Comparison of ENCODE assay signal across 8 cellular contexts in the genomic region with DNA sequence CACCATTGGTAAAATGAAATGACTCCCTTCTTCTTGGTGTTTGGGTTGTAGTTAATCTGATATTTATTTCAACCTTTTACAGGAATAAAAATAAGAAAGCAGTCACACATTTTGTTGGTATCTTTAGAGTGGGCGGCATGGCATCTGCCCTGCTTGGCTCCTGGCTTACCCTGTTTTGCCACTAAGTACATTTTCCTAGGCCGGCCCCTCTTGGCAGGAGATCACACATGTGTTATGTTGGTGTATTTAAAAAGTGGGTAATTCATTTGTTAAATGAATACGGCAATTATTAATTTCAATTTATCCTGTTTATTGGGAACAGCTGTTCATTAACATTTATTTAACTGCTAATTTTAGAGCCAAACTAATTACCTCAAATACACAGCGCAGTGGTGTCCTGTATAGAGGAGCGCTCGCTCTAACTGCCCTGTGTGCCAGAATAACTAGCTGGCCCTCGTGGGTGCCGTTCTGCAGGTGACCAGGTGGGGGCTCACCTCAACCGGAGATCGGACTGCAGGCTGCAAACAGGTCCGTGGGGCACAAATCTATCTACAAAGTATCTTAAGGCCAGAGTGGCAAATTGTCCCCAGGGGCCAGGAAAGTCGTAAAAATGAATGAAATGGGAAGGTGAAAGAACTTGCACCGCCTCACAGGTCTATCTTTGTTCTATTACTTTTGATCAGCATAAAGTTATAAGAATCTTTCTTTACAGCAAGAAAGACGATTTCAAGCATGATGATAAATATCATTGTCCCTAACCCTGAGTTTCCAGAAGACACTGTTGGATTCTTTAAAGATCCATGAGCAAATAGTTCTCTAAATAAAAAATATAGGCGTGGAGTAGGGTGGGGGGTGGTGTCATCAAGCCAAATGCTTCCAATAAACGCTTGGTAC. TPM values are rescaled to one million over a fixed set of nuclear protein-coding genes. Genes with fewer than 3 reads are reported as not detected.
DNase-seq lines count a peak whose midpoint lies in the region; ATAC-seq, FAIRE-seq and TF ChIP-seq lines count a peak whose summit lies in the region.

No MANE protein-coding gene starts in this region.

- H3K27me3 ChIP-seq in PC-3 (ENCODE audit: low read length) = 0 out of 2 replicates have a peak, but pooled peaks cover 5% of the 10 kb centered on the region
- no peaks in the 10 kb centered on the region for H3K27me3 ChIP-seq in osteoblast (ENCODE audit: insufficient read depth, low read length)
- H3K27me3 ChIP-seq in thyroid gland = no peaks in the 10 kb centered on the region

- no peak overlapping the region for H3K9ac ChIP-seq in PC-3 (ENCODE audit: low read length)

- H3K9me3 ChIP-seq in PC-3 (ENCODE audit: low read length) = no peaks in the 10 kb centered on the region
- no peaks in the 10 kb centered on the region for H3K9me3 ChIP-seq in osteoblast (ENCODE audit: low read depth, low read length)
- no peaks in the 10 kb centered on the region for H3K9me3 ChIP-seq in thyroid gland

- H2AFZ ChIP-seq in PC-3 (ENCODE audit: low read length) (no peak overlapping the region), osteoblast (ENCODE audit: low read length) (no peak overlapping the region)

- H3K4me1 ChIP-seq in PC-3 (ENCODE audit: insufficient read depth, low read length) = peaks cover 8% of the 10 kb centered on the region
- H3K4me1 ChIP-seq in osteoblast (ENCODE audit: insufficient read depth, low read length) = no peaks in the 10 kb centered on the region
- H3K4me1 ChIP-seq in thyroid gland = no peaks in the 10 kb centered on the region

- H3K4me3 ChIP-seq in PC-3 (ENCODE audit: low read length) (no peak overlapping the region), osteoblast (ENCODE audit: insufficient read depth, low read length) (no peak overlapping the region), thyroid gland (replicated peaks in 1 of 3) (no peak overlapping the region)

- no peaks in the 10 kb centered on the region for H3K9me2 ChIP-seq in PC-3 (replicated peaks; ENCODE audit: low read length)

- no peak for TF ChIP-seq POLR2A in thyroid gland (IDR thresholded peaks at IDR 0.05)

- POLR2A ChIA-PET in PC-3 (lab: Charles Lee; ENCODE audit: unreplicated experiment) = interaction anchor here (0.6 kb wide), 1 partner anchor 13 kb away, joined by 3 read pairs; no protein-coding TSS in a partner anchor

- TF ChIP-seq CTCF in PC-3 (conservative IDR thresholded peaks at IDR 0.05; ENCODE audit: low read depth, low read length) = peak; percentile 99
- peak; percentile 87 for TF ChIP-seq CTCF in osteoblast (IDR thresholded peaks at IDR 0.05; ENCODE audit: extremely low read depth, low read depth, low read length)
- peak; percentile 56 to 89 (median 75) for TF ChIP-seq CTCF in thyroid gland (IDR thresholded peaks at IDR 0.05)

- H3F3A ChIP-seq in PC-3 (ENCODE audit: low read length, unreplicated experiment) = no peaks in the 10 kb centered on the region

- H3K79me2 ChIP-seq in PC-3 (ENCODE audit: low read length) = no peaks in the 10 kb centered on the region
- no peaks in the 10 kb centered on the region for H3K79me2 ChIP-seq in osteoblast (ENCODE audit: insufficient read depth, low read length)

- H3K4me2 ChIP-seq in PC-3 (ENCODE audit: low read length) (no peak overlapping the region), osteoblast (ENCODE audit: insufficient read depth, low read length) (no peak overlapping the region)

- H3K27ac ChIP-seq in PC-3 (ENCODE audit: low read length) (no peak overlapping the region), osteoblast (ENCODE audit: low read depth, low read length) (no peak overlapping the region), thyroid gland (no peak overlapping the region)

- intact Hi-C loops in PC-3 (cut with micrococcal nuclease) (loop anchor here (1.0 to 5.0 kb wide), 6 partner anchors 23 to 827 kb away; no protein-coding TSS in a partner anchor), thyroid gland (cut with DNase I) (loop anchor here (5.0 kb wide), 1 partner anchor 425 kb away; no protein-coding TSS in a partner anchor)

- DNase-seq in DMS79 (lab: John Stamatoyannopoulos, UW) (peak; percentile 1), HTR-8/SVneo (ENCODE audit: insufficient read length, low spot score) (peak; percentile 73), PC-3 (peak; percentile 85), fibroblast of peridontal ligament (ENCODE audit: extremely low read depth) (peak; percentile 37), osteoblast (ENCODE audit: insufficient read length, low spot score, missing footprints) (peak; percentile 59), thyroid gland (peak; percentile 72 to 79)
- DNase-seq in activated T-cell treated with anti-CD3 and anti-CD28 coated beads, Interleukin-2, amount 50 U/mL, for 48 hours = peak; percentile 82 to 83

- WGBS in thyroid gland, 2 donors = 29 to 33% methylated on average over 16 of the region's 16 CpGs

- ATAC-seq in GM21526 (IDR thresholded peaks at IDR 0.05; ENCODE audit: low FRiP score, unreplicated experiment) (peak; percentile 99), PC-3 (peak; percentile 92)

- no peak for FAIRE-seq in HTR-8/SVneo (lab: Jason Lieb, UNC)

- BruUV-seq in PC-3 (replicated peaks; lab: Mats Ljungman, UMichigan) = no TSS peak

- no peaks in the 10 kb centered on the region for H3K36me3 ChIP-seq in PC-3 (ENCODE audit: low read depth, low read length)
- H3K36me3 ChIP-seq in osteoblast (ENCODE audit: insufficient read depth, low read length) = no peaks in the 10 kb centered on the region
- no peaks in the 10 kb centered on the region for H3K36me3 ChIP-seq in thyroid gland

- H4K20me1 ChIP-seq in PC-3 (ENCODE audit: low read length) = no peaks in the 10 kb centered on the region
- H4K20me1 ChIP-seq in osteoblast (ENCODE audit: insufficient read depth, low read length) = no peaks in the 10 kb centered on the region

- CTCF ChIA-PET in PC-3 (lab: Charles Lee) = interaction anchor here (1.0 to 2.8 kb wide), 3 partner anchors 9 to 647 kb away, joined by 4 to 12 read pairs (median 6); no protein-coding TSS in a partner anchor

RNA-seq across cellular contexts. Expression of gene GPR151, which starts 26.2 kb away (rescaled TPM):
- total RNA-seq in PC-3 (2014; rRNA removed) = not detected in 2 replicates
- not detected in 2 replicates for total RNA-seq in osteoblast
- not detected for total RNA-seq in thyroid gland

Comparison
In these comparisons a context has a peak if more than half of its experiments do, and no peak if none do; other contexts are left out.
1. DNase-seq: peak in every context shown above with its lines; median percentile 85 in PC-3; 82 in activated T-cell treated with anti-CD3 and anti-CD28 coated beads, Interleukin-2, amount 50 U/mL, for 48 hours; 76 in thyroid gland; 73 in HTR-8/SVneo; 59 in osteoblast; 37 in fibroblast of peridontal ligament; 1 in DMS79.